ENCODE assay signal across 8 cellular contexts in genomic region chr20:35541783-35542662, GRCh38. TPM values are rescaled to one million over a fixed set of nuclear protein-coding genes. Genes with fewer than 3 reads are reported as not detected.
A peak's percentile ranks its signal among the peaks of the same experiment; 100 is the strongest.
DNase-seq lines count a peak whose midpoint lies in the region; ATAC-seq and TF ChIP-seq lines count a peak whose summit lies in the region.

Gene ERGIC3 (plus strand): TSS chr20:35542078. CDS start chr20:35542098, 20 bp downstream.

- peak within 1 kb of the TSS; percentile 85 for H3K4me3 Mint-ChIP-seq in activated CD4-positive, alpha-beta T cell treated with anti-CD3 and anti-CD28 coated beads, Interleukin-2, amount 10 ng/mL, durations not matched to agents 7 days and 5 days

- ATAC-seq in GM19324 (IDR thresholded peaks at IDR 0.05; ENCODE audit: low FRiP score, unreplicated experiment) (peak; percentile 92), HG03520 (IDR thresholded peaks at IDR 0.05; ENCODE audit: unreplicated experiment) (peak; percentile 95), left lung (peak; percentile 99)

- peaks cover 3% of the 10 kb centered on the region for H3K4me1 ChIP-seq in BE2C
- peaks cover 12 to 16% of the 10 kb centered on the region in 2 donors for H3K4me1 ChIP-seq in left lung

- TF ChIP-seq CTCF in BE2C (IDR thresholded peaks at IDR 0.05; ENCODE audit: low read depth, low read length), result no peak
- no peak for TF ChIP-seq CTCF in left lung (IDR thresholded peaks at IDR 0.05)

- intact Hi-C loops in left lung (cut with DNase I), result no loop called here

- H3K4me3 ChIP-seq in BE2C (ENCODE audit: low read depth, low read length), result peak within 1 kb of the TSS; percentile 77
- H3K4me3 ChIP-seq in left lung, result peak within 1 kb of the TSS; percentile 83 to 98

- peaks cover 22% of the 10 kb centered on the region for H3K4me1 Mint-ChIP-seq in activated CD4-positive, alpha-beta T cell treated with anti-CD3 and anti-CD28 coated beads, Interleukin-2, amount 10 ng/mL, durations not matched to agents 7 days and 5 days

- CTCF ChIA-PET in activated CD4-positive, alpha-beta T cell treated with anti-CD3 and anti-CD28 coated beads, Interleukin-2, amount 10 ng/mL, durations not matched to agents 7 days and 5 days (lab: Charles Lee), result interaction anchor here (1.0 to 3.1 kb wide), 3 partner anchors 28 to 412 kb away, joined by 3 to 13 read pairs (median 6); partner anchors contain the start of gene SCAND1

- DNase-seq in BE2C, result peak; percentile 99
- DNase-seq in NCI-H748 (lab: John Stamatoyannopoulos, UW; ENCODE audit: unreplicated experiment), result peak; percentile 97
- DNase-seq in activated CD4-positive, alpha-beta T cell treated with anti-CD3 and anti-CD28 coated beads, Interleukin-2, amount 10 ng/mL, durations not matched to agents 7 days and 5 days, result peak; percentile 97
- peak; percentile 97 for DNase-seq in dedifferentiated amniotic fluid mesenchymal stem cell (ENCODE audit: extremely low spot score)
- DNase-seq in left lung, result peak; percentile 97 to 100
- peak; percentile 95 for DNase-seq in stimulated activated CD4-positive, alpha-beta T cell treated with anti-CD3 and anti-CD28 coated beads, Interleukin-2, amount 100 ng/mL, for 4 hours (ENCODE audit: low read depth)

- H3K9me3 ChIP-seq in BE2C (no peaks in the 10 kb centered on the region), left lung (no peaks in the 10 kb centered on the region)

- no peaks in the 10 kb centered on the region for H3K9me3 Mint-ChIP-seq in activated CD4-positive, alpha-beta T cell treated with anti-CD3 and anti-CD28 coated beads, Interleukin-2, amount 10 ng/mL, durations not matched to agents 7 days and 5 days

- POLR2A ChIA-PET in activated CD4-positive, alpha-beta T cell treated with anti-CD3 and anti-CD28 coated beads, Interleukin-2, amount 10 ng/mL, durations not matched to agents 7 days and 5 days (lab: Charles Lee), result no interaction called here

- peak within 1 kb of the TSS; percentile 66 to 92 for H3K27ac ChIP-seq in left lung

- H3K27me3 ChIP-seq in BE2C, result no peaks in the 10 kb centered on the region
- no peaks in the 10 kb centered on the region for H3K27me3 ChIP-seq in left lung

- no peaks in the 10 kb centered on the region for H3K27me3 Mint-ChIP-seq in activated CD4-positive, alpha-beta T cell treated with anti-CD3 and anti-CD28 coated beads, Interleukin-2, amount 10 ng/mL, durations not matched to agents 7 days and 5 days

- peaks cover 11% of the 10 kb centered on the region for H3K36me3 ChIP-seq in BE2C
- peaks cover 0 to 30% of the 10 kb centered on the region in 2 donors for H3K36me3 ChIP-seq in left lung

- H3K36me3 Mint-ChIP-seq in activated CD4-positive, alpha-beta T cell treated with anti-CD3 and anti-CD28 coated beads, Interleukin-2, amount 10 ng/mL, durations not matched to agents 7 days and 5 days (ENCODE audit: low read depth), result peaks cover 1% of the 10 kb centered on the region

- peak within 1 kb of the TSS; percentile 93 for H3K27ac Mint-ChIP-seq in activated CD4-positive, alpha-beta T cell treated with anti-CD3 and anti-CD28 coated beads, Interleukin-2, amount 10 ng/mL, durations not matched to agents 7 days and 5 days

RNA-seq across cellular contexts. Expression of gene ERGIC3, which starts in this region (rescaled TPM):
- 290 TPM for polyA plus RNA-seq in BE2C (2012; ENCODE audit: insufficient read depth, insufficient read length, low read depth)
- total RNA-seq in activated CD4-positive, alpha-beta T cell treated with anti-CD3 and anti-CD28 coated beads, Interleukin-2, amount 10 ng/mL, durations not matched to agents 7 days and 5 days, result 100 to 1,000 TPM; 152 to 165 TPM
- total RNA-seq in left lung, result 100 to 1,000 TPM; 197 to 225 TPM

Comparison
In these comparisons a context has a peak if more than half of its experiments do, and no peak if none do; other contexts are left out.
1. Peak in every context shown above with its lines: DNase-seq, ATAC-seq, H3K4me3 ChIP-seq and H3K27ac ChIP-seq.